Comparison of ENCODE assay signal across 10 cellular contexts in the genomic region with DNA sequence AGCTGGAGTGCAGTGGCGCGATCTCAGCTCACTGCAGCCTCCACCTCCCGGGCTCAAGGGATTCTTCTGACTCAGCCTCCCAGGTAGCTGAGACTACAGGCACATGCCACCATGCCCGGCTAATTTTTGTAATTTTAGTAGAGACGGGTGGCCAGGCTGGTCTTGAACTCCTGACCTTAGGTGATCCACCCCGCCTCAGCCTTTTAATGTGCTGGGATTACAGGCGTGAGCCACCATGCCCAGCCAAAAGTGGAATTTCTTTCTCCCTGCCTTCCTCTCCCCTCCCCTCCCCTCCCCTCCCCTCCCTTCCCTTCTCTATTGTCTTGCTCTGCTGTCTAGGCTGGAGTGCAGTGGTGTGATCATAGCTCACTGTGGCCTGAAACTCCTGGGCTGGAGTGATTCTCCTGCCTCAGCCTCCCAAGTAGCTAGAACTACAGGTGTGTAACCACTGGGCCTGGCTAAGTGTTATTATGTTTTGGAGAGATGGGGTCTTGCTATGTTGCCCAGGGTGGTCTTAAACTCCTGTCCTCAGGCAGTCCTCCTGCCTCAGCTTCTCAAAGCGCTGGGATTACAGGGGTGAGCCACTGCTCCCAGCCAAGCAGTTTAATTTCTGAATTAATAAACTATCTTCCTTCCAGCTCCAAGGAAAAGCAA. TPM values are rescaled to one million over a fixed set of nuclear protein-coding genes. Genes with fewer than 3 reads are reported as not detected.
DNase-seq lines count a peak whose midpoint lies in the region; ATAC-seq and TF ChIP-seq lines count a peak whose summit lies in the region.
"Had no signal": no experiment of that assay in that cellular context is flagged by ENCODE, and none has a peak within 500 bp of the region (broad histone marks: within the 10 kb centered on the region; RNA-seq: fewer than 3 reads in every experiment).

No MANE protein-coding gene starts in this region.

- H4K91ac ChIP-seq in neuronal stem cell (ENCODE audit: low read depth, low read length, poor library complexity) = no peak overlapping the region

- H2AK5ac ChIP-seq in neuronal stem cell (ENCODE audit: low read depth, low read length) = no peak overlapping the region

- H3K27me3 ChIP-seq in CD4-positive, alpha-beta T cell (ENCODE audit: control insufficient read depth, insufficient read depth, low read length) = no peaks in the 10 kb centered on the region
- no peaks in the 10 kb centered on the region for H3K27me3 ChIP-seq in Peyer's patch
- no peaks in the 10 kb centered on the region for H3K27me3 ChIP-seq in dorsolateral prefrontal cortex
- H3K27me3 ChIP-seq in neuronal stem cell (ENCODE audit: control insufficient read depth in 3 of 3, insufficient read depth in 3 of 3, low read depth in 1 of 3, low read length in 3 of 3) = no peaks in the 10 kb centered on the region

- no peak overlapping the region for H3K23ac ChIP-seq in neuronal stem cell (ENCODE audit: low read depth, low read length, poor library complexity)

- H3K36me3 ChIP-seq in Peyer's patch = no peaks in the 10 kb centered on the region
- H3K36me3 ChIP-seq in neuronal stem cell (replicated peaks in 1 of 2; ENCODE audit: control insufficient read depth in 2 of 2, insufficient read depth in 2 of 2, low read length in 2 of 2) = no peaks in the 10 kb centered on the region

- intact Hi-C loops in CD4-positive, alpha-beta T cell (cut with DNase I, micrococcal nuclease) = loop anchor here in 1 of 2 experiments (2.0 kb wide), 1 partner anchor 14 kb away; no protein-coding TSS in a partner anchor
- intact Hi-C loops in dorsolateral prefrontal cortex (cut with DNase I) = loop anchor here (2.0 to 10.0 kb wide), 5 partner anchors 64 to 344 kb away; no protein-coding TSS in a partner anchor

- H2AFZ ChIP-seq in neuronal stem cell (ENCODE audit: low read length) = no peak overlapping the region

- H3K9me3 Mint-ChIP-seq in CD4-positive, alpha-beta T cell = no peaks in the 10 kb centered on the region

- peaks cover 76% of the 10 kb centered on the region for H3K4me1 Mint-ChIP-seq in CD4-positive, alpha-beta T cell (ENCODE audit: low read depth)

- H3K4me1 ChIP-seq in Peyer's patch (peaks cover 0 to 42% (median 9%) of the 10 kb centered on the region in 4 donors), neuronal stem cell (ENCODE audit: control insufficient read depth in 2 of 2, insufficient read depth in 1 of 2, low read depth in 1 of 2, low read length in 2 of 2) (peaks cover 6 to 13% of the 10 kb centered on the region in 2 donors)

- no peak for TF ChIP-seq POLR2A in Peyer's patch (IDR thresholded peaks at IDR 0.05)

- H3K4ac ChIP-seq in neuronal stem cell (ENCODE audit: low read length) = no peak overlapping the region

- H3K4me3 ChIP-seq in Peyer's patch = no peak overlapping the region
- H3K4me3 ChIP-seq in dorsolateral prefrontal cortex = no peak overlapping the region
- no peak overlapping the region for H3K4me3 ChIP-seq in neuronal stem cell (ENCODE audit: low read length in 2 of 2)

- H2BK15ac ChIP-seq in neuronal stem cell (ENCODE audit: low read length) = no peak overlapping the region

- no CpG with 5 or more reads among the region's 8 CpGs for WGBS in neuronal stem cell (ENCODE audit: extremely low coverage in 2 of 2, insufficient read length in 2 of 2, insufficient replicate concordance in 1 of 2), 2 donors

- no peak for ATAC-seq in CD4-positive, alpha-beta T cell (ENCODE audit: poor library complexity)
- ATAC-seq in HG03135 (IDR thresholded peaks at IDR 0.05; ENCODE audit: unreplicated experiment) = no peak

- no peak overlapping the region for H3K14ac ChIP-seq in neuronal stem cell (ENCODE audit: low read length)

- H3K4me3 Mint-ChIP-seq in CD4-positive, alpha-beta T cell = peak overlapping the region; percentile 77

- H2BK12ac ChIP-seq in neuronal stem cell (ENCODE audit: low read length) = no peak overlapping the region

- no peaks in the 10 kb centered on the region for H3K27me3 Mint-ChIP-seq in CD4-positive, alpha-beta T cell

- H3K4me2 ChIP-seq in neuronal stem cell (ENCODE audit: insufficient read depth, low read length, poor library complexity, severe bottlenecking) = no peak overlapping the region

- no peak overlapping the region for H3K9ac ChIP-seq in neuronal stem cell (ENCODE audit: low read depth, low read length, poor library complexity)

- H3K27ac Mint-ChIP-seq in CD4-positive, alpha-beta T cell = peak overlapping the region; percentile 93

- POLR2A ChIA-PET in CD4-positive, alpha-beta T cell (lab: Charles Lee) = interaction anchor here (1.1 to 7.2 kb wide), 8 partner anchors 11 to 83 kb away, joined by 3 to 86 read pairs (median 4); partner anchors contain the start of gene MACF1

- H2BK120ac ChIP-seq in neuronal stem cell (ENCODE audit: low read depth, low read length) = no peak overlapping the region

- CTCF ChIA-PET in CD4-positive, alpha-beta T cell (lab: Charles Lee) = interaction anchor here (1.5 to 13.8 kb wide), 5 partner anchors 11 to 96 kb away, joined by 7 to 376 read pairs (median 75); partner anchors contain the start of gene MACF1

- no peaks in the 10 kb centered on the region for H3K9me3 ChIP-seq in CD4-positive, alpha-beta T cell (ENCODE audit: control insufficient read depth, low read length)
- H3K9me3 ChIP-seq in Peyer's patch (no peaks in the 10 kb centered on the region), neuronal stem cell (replicated peaks in 1 of 2; ENCODE audit: control insufficient read depth in 2 of 2, insufficient read depth in 1 of 2, low read depth in 1 of 2, low read length in 2 of 2) (no peaks in the 10 kb centered on the region)

- H4K8ac ChIP-seq in neuronal stem cell (ENCODE audit: low read depth, low read length) = no peak overlapping the region

- H3K18ac ChIP-seq in neuronal stem cell (ENCODE audit: low read length) = peak overlapping the region; percentile 35

- no peaks in the 10 kb centered on the region for H3K36me3 Mint-ChIP-seq in CD4-positive, alpha-beta T cell (ENCODE audit: low read depth)

- H3K27ac ChIP-seq in CD4-positive, alpha-beta T cell (ENCODE audit: low read depth, low read length) = peak overlapping the region; percentile 85
- H3K27ac ChIP-seq in Peyer's patch (peak overlapping the region; percentile 10 to 85 (median 64)), dorsolateral prefrontal cortex (peak overlapping the region in 53 of 59 donors; percentile 2 to 95 (median 79)), neuronal stem cell (replicated peaks; ENCODE audit: low read length) (no peak overlapping the region)

- H2BK5ac ChIP-seq in neuronal stem cell (ENCODE audit: low read length) = no peak overlapping the region

- peaks cover 6% of the 10 kb centered on the region for H3K79me1 ChIP-seq in neuronal stem cell (ENCODE audit: low read depth, low read length)

- no peak for TF ChIP-seq CTCF in CD4-positive, alpha-beta T cell (IDR thresholded peaks at IDR 0.05)
- TF ChIP-seq CTCF in Peyer's patch (IDR thresholded peaks at IDR 0.05) = no peak
- no peak for TF ChIP-seq CTCF in dorsolateral prefrontal cortex (IDR thresholded peaks at IDR 0.05 in 54 of 56, conservative IDR thresholded peaks at IDR 0.05 in 2 of 56; ENCODE audit: low read depth in 1 of 56, partially characterized antibody in 56 of 56)

- DNase-seq in CD4-positive, alpha-beta T cell = no peak
- DNase-seq in Peyer's patch = no peak
- no peak for DNase-seq in dorsolateral prefrontal cortex
- no peak for DNase-seq in neuronal stem cell (ENCODE audit: low spot score)
- DNase-seq in stimulated activated CD4-positive, alpha-beta T cell treated with anti-CD3 and anti-CD28 coated beads, Interleukin-1b, Interleukin-23, amount 100 ng/mL, for 48 hours = no peak
- no peak for DNase-seq in foreskin melanocyte
- no peak for DNase-seq in activated CD8-positive, alpha-beta memory T cell treated with anti-CD3 and anti-CD28 coated beads for 24 hours
- DNase-seq: activated CD4-positive, CD25-positive, alpha-beta regulatory T cell treated with anti-CD3 and anti-CD28 coated beads, Interleukin-2, amount 50 U/mL, for 72 hours; NCI-H526 had no signal

RNA-seq across cellular contexts. Expression of gene MACF1, which starts 10.0 kb away (rescaled TPM):
- total RNA-seq in CD4-positive, alpha-beta T cell = 100 to 1,000 TPM; 248 to 252 TPM
- total RNA-seq in Peyer's patch = 100 to 1,000 TPM; 187 to 436 (median 261) TPM
- total RNA-seq in dorsolateral prefrontal cortex = 100 to 1,000 TPM; 403 to 915 (median 551) TPM
- 51.9 TPM for polyA plus RNA-seq in neuronal stem cell (2013, experiment 1 of 2)
- polyA plus RNA-seq in neuronal stem cell (2013, experiment 2 of 2) = 52.8 TPM
